In the genomic region with DNA sequence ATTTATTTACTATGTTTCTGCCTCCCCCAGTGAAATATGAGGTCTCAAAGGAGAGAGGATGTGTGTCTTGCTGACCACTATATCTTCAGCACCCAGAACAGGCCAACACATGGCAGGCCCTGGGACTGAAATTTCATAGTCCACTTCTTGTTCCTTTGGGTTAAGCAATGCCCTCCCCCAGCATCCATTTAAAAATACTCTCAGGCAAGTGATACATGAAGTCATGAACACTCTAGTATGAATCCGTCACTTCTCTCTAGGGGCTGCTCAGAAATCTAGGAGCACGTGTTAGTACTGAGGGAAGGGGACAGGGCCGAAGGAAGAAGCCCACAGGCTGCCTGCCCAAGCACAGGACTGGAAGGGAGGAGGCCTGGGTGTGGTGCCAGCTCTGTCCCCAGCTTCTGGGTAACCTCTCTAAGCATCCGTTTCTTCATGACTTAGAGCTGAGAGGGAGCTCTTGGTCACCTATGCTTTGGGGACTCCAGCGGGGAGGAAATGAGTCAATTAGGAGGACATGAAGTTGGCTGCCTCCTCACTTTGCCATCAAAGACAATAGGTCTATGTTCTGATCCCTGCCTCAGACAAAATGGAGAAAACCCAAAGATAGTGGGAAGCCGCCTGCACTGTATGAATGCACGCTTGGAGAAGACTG, we compare ENCODE assay signal across 25 cellular contexts.
"Had no signal": no experiment of that assay in that cellular context is flagged by ENCODE, and none has a peak within 500 bp of the region (broad histone marks: within the 10 kb centered on the region; RNA-seq: fewer than 3 reads in every experiment).

No MANE protein-coding gene starts in this region.

- DNase-seq: activated CD4-positive, alpha-beta T cell treated with anti-CD3 and anti-CD28 coated beads for 48 hours; activated CD4-positive, alpha-beta T cell treated with anti-CD3 and anti-CD28 coated beads, Interleukin-2, amount 50 U/mL, for 4 hours; activated CD4-positive, CD25-positive, alpha-beta regulatory T cell treated with anti-CD3 and anti-CD28 coated beads, Interleukin-2, amount 50 U/mL, for 72 hours; activated CD8-positive, alpha-beta memory T cell treated with anti-CD3 and anti-CD28 coated beads, Interleukin-2, amount 50 U/mL, for 48 hours; activated CD8-positive, alpha-beta T cell treated with anti-CD3 and anti-CD28 coated beads, Interleukin-2, amount 10 ng/mL, durations not matched to agents 7 days and 5 days; activated effector memory CD4-positive, alpha-beta T cell treated with Interleukin-2 at 50 U/mL for 16 hours; activated naive CD4-positive, alpha-beta T cell treated with Interleukin-2 at 50 U/mL for 16 hours; activated naive CD8-positive, alpha-beta T cell treated with anti-CD3 and anti-CD28 coated beads, Interleukin-2, amount 50 U/mL, for 24 hours; activated T-cell treated with anti-CD3 and anti-CD28 coated beads, Interleukin-2, amount 50 U/mL, for 24 hours; amniotic stem cell; body of pancreas; central memory CD4-positive, alpha-beta T cell; KG1; NCI-H1092; NCI-H1930; NCI-H2171; NCI-H2227 treated with DMSO at 0.1 percent for 48 hours; NCI-H526 treated with DMSO at 0.1 percent for 48 hours; NCI-H82; SHP77 had no signal

- H3K9me3 ChIP-seq: ascending aorta, body of pancreas, SJSA1 had no signal

- ATAC-seq: activated CD8-positive, alpha-beta T cell treated with anti-CD3 and anti-CD28 coated beads, Interleukin-2, amount 10 ng/mL, durations not matched to agents 7 days and 5 days; activated naive CD4-positive, alpha-beta T cell treated with anti-CD3 and anti-CD28 coated beads, Interleukin-2, amount 50 U/mL, for 72 hours; activated naive CD8-positive, alpha-beta T cell treated with anti-CD3 and anti-CD28 coated beads, Interleukin-2, amount 50 U/mL, for 24 hours; body of pancreas; SK-N-SH treated with all-trans-retinoic acid at 6 μM for 48 hours; WTC11 had no signal

- H3K27me3 ChIP-seq: ascending aorta, body of pancreas, SJSA1 had no signal

- H3K27ac ChIP-seq: ascending aorta, body of pancreas, SJSA1 had no signal

- H3K36me3 ChIP-seq: ascending aorta, SJSA1 had no signal

- H3K4me3 ChIP-seq: ascending aorta, body of pancreas, SJSA1 had no signal
